Comparison of ENCODE assay signal across 1 cellular context in the genomic region with DNA sequence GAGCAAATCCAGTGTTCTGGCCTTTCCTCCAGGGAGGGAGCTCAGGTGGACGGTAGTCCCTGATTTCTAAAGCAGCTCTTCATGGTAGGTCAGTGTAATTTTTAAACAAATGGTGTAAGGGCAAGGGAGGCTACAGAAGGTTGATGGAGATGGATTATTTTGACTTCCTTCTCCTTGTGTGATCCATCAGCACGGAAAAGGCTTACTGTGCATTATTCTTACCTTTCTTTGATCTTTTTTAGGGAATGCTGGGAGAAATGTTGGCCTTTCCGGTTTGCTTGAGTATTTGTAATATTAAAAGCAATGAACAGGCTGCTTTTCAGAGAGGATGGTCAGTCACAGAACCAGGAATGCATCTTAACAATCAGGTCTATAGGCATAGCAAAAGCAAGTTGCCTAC.
TF ChIP-seq lines count a peak whose summit lies in the region.

No MANE protein-coding gene starts in this region.

TF ChIP-seq in GM23338, 12 proteins besides CTCF, POLR2A, EP300 and RAD21 (continued from another document):
- TF ChIP-seq, protein P1, sequence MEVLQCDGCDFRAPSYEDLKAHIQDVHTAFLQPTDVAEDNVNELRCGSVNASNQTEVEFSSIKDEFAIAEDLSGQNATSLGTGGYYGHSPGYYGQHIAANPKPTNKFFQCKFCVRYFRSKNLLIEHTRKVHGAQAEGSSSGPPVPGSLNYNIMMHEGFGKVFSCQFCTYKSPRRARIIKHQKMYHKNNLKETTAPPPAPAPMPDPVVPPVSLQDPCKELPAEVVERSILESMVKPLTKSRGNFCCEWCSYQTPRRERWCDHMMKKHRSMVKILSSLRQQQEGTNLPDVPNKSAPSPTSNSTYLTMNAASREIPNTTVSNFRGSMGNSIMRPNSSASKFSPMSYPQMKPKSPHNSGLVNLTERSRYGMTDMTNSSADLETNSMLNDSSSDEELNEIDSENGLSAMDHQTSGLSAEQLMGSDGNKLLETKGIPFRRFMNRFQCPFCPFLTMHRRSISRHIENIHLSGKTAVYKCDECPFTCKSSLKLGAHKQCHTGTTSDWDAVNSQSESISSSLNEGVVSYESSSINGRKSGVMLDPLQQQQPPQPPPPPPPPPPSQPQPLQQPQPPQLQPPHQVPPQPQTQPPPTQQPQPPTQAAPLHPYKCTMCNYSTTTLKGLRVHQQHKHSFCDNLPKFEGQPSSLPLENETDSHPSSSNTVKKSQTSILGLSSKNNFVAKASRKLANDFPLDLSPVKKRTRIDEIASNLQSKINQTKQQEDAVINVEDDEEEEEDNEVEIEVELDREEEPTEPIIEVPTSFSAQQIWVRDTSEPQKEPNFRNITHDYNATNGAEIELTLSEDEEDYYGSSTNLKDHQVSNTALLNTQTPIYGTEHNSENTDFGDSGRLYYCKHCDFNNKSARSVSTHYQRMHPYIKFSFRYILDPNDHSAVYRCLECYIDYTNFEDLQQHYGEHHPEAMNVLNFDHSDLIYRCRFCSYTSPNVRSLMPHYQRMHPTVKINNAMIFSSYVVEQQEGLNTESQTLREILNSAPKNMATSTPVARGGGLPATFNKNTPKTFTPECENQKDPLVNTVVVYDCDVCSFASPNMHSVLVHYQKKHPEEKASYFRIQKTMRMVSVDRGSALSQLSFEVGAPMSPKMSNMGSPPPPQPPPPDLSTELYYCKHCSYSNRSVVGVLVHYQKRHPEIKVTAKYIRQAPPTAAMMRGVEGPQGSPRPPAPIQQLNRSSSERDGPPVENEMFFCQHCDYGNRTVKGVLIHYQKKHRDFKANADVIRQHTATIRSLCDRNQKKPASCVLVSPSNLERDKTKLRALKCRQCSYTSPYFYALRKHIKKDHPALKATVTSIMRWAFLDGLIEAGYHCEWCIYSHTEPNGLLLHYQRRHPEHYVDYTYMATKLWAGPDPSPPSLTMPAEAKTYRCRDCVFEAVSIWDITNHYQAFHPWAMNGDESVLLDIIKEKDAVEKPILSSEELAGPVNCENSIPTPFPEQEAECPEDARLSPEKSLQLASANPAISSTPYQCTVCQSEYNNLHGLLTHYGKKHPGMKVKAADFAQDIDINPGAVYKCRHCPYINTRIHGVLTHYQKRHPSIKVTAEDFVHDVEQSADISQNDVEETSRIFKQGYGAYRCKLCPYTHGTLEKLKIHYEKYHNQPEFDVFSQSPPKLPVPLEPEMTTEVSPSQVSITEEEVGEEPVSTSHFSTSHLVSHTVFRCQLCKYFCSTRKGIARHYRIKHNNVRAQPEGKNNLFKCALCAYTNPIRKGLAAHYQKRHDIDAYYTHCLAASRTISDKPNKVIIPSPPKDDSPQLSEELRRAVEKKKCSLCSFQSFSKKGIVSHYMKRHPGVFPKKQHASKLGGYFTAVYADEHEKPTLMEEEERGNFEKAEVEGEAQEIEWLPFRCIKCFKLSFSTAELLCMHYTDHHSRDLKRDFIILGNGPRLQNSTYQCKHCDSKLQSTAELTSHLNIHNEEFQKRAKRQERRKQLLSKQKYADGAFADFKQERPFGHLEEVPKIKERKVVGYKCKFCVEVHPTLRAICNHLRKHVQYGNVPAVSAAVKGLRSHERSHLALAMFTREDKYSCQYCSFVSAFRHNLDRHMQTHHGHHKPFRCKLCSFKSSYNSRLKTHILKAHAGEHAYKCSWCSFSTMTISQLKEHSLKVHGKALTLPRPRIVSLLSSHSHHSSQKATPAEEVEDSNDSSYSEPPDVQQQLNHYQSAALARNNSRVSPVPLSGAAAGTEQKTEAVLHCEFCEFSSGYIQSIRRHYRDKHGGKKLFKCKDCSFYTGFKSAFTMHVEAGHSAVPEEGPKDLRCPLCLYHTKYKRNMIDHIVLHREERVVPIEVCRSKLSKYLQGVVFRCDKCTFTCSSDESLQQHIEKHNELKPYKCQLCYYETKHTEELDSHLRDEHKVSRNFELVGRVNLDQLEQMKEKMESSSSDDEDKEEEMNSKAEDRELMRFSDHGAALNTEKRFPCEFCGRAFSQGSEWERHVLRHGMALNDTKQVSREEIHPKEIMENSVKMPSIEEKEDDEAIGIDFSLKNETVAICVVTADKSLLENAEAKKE (CRISPR knock-in tag; IDR thresholded peaks at IDR 0.05) = no peak
